ENCODE assay signal across 1 cellular context in genomic region chr17:37676115-37676925, GRCh38.
TF ChIP-seq lines count a peak whose summit lies in the region.

No MANE protein-coding gene starts in this region.

TF ChIP-seq in HepG2, 621 proteins besides CTCF, POLR2A, EP300 and RAD21 (continued from another document and continues in another):
- TF ChIP-seq, protein P1, sequence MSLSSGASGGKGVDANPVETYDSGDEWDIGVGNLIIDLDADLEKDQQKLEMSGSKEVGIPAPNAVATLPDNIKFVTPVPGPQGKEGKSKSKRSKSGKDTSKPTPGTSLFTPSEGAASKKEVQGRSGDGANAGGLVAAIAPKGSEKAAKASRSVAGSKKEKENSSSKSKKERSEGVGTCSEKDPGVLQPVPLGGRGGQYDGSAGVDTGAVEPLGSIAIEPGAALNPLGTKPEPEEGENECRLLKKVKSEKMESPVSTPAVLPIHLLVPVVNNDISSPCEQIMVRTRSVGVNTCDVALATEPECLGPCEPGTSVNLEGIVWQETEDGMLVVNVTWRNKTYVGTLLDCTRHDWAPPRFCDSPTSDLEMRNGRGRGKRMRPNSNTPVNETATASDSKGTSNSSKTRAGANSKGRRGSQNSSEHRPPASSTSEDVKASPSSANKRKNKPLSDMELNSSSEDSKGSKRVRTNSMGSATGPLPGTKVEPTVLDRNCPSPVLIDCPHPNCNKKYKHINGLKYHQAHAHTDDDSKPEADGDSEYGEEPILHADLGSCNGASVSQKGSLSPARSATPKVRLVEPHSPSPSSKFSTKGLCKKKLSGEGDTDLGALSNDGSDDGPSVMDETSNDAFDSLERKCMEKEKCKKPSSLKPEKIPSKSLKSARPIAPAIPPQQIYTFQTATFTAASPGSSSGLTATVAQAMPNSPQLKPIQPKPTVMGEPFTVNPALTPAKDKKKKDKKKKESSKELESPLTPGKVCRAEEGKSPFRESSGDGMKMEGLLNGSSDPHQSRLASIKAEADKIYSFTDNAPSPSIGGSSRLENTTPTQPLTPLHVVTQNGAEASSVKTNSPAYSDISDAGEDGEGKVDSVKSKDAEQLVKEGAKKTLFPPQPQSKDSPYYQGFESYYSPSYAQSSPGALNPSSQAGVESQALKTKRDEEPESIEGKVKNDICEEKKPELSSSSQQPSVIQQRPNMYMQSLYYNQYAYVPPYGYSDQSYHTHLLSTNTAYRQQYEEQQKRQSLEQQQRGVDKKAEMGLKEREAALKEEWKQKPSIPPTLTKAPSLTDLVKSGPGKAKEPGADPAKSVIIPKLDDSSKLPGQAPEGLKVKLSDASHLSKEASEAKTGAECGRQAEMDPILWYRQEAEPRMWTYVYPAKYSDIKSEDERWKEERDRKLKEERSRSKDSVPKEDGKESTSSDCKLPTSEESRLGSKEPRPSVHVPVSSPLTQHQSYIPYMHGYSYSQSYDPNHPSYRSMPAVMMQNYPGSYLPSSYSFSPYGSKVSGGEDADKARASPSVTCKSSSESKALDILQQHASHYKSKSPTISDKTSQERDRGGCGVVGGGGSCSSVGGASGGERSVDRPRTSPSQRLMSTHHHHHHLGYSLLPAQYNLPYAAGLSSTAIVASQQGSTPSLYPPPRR (CRISPR knock-in tag; IDR thresholded peaks at IDR 0.05; ENCODE audit: borderline replicate concordance): no peak
- TF ChIP-seq ZNF781 (CRISPR knock-in tag; IDR thresholded peaks at IDR 0.05; ENCODE audit: borderline replicate concordance, not compliant biosample characterization) (peak; percentile 34), GZF1 (CRISPR knock-in tag; IDR thresholded peaks at IDR 0.05) (no peak), CREB1 (IDR thresholded peaks at IDR 0.05) (no peak), CREB1 (CRISPR knock-in tag; IDR thresholded peaks at IDR 0.05) (peak; percentile 64), ZNF10 (CRISPR knock-in tag; IDR thresholded peaks at IDR 0.05; ENCODE audit: borderline replicate concordance, low read depth) (no peak), CREB3 (CRISPR knock-in tag; IDR thresholded peaks at IDR 0.05) (no peak), MTA1 (CRISPR knock-in tag; IDR thresholded peaks at IDR 0.05; ENCODE audit: borderline replicate concordance) (no peak), KLF6 (CRISPR knock-in tag; IDR thresholded peaks at IDR 0.05) (no peak), TBL1XR1 (IDR thresholded peaks at IDR 0.05; ENCODE audit: borderline replicate concordance, low read length, partially characterized antibody) (peak; percentile 46), FOXJ3 (CRISPR knock-in tag; IDR thresholded peaks at IDR 0.05; ENCODE audit: borderline replicate concordance) (peak; percentile 81), DBP (CRISPR knock-in tag; IDR thresholded peaks at IDR 0.05; ENCODE audit: not compliant biosample characterization) (no peak), CCAR2 (optimal IDR thresholded peaks at IDR 0.05; ENCODE audit: low read depth, low read length) (no peak), THAP8 (CRISPR knock-in tag; IDR thresholded peaks at IDR 0.05; ENCODE audit: borderline replicate concordance) (no peak), ZNF564 (CRISPR knock-in tag; IDR thresholded peaks at IDR 0.05) (no peak), SUZ12 (IDR thresholded peaks at IDR 0.05; ENCODE audit: low read depth, low read length) (no peak), MXI1 (IDR thresholded peaks at IDR 0.05; ENCODE audit: borderline replicate concordance, low read depth, low read length) (peak; percentile 53; the same call in 1 of the 3 replicates), IRF2 (CRISPR knock-in tag; IDR thresholded peaks at IDR 0.05) (0 out of 2 replicates have a peak, but pooled peaks have one; percentile 50), ZNF773 (CRISPR knock-in tag; IDR thresholded peaks at IDR 0.05; ENCODE audit: borderline replicate concordance) (no peak), ATF1 (CRISPR knock-in tag; IDR thresholded peaks at IDR 0.05) (peak; percentile 39; the same call in 1 of the 2 replicates), CBX2 (IDR thresholded peaks at IDR 0.05; ENCODE audit: low read depth, low read length) (no peak), CBX2 (CRISPR knock-in tag; IDR thresholded peaks at IDR 0.05; ENCODE audit: low read depth) (no peak), ZFP90 (CRISPR knock-in tag; IDR thresholded peaks at IDR 0.05; ENCODE audit: borderline replicate concordance) (no peak; the same call in 1 of the 2 replicates), TFDP1 (CRISPR knock-in tag; IDR thresholded peaks at IDR 0.05; ENCODE audit: borderline replicate concordance) (no peak), STAG1 (CRISPR knock-in tag; IDR thresholded peaks at IDR 0.05) (no peak), ZSCAN21 (CRISPR knock-in tag; IDR thresholded peaks at IDR 0.05; ENCODE audit: borderline replicate concordance) (no peak; the same call in 1 of the 2 replicates), KLF13 (CRISPR knock-in tag; IDR thresholded peaks at IDR 0.05) (no peak), ZNF724P (CRISPR knock-in tag; IDR thresholded peaks at IDR 0.05; ENCODE audit: borderline replicate concordance) (no peak), ZNF761 (CRISPR knock-in tag; conservative IDR thresholded peaks at IDR 0.05) (0 out of 2 replicates have a peak, but pooled peaks have one; percentile 3), NR2F6 (IDR thresholded peaks at IDR 0.05) (peak; percentile 88), NR2F6 (CRISPR knock-in tag; IDR thresholded peaks at IDR 0.05) (peak; percentile 90), SAP130 (CRISPR knock-in tag; IDR thresholded peaks at IDR 0.05; ENCODE audit: low read depth) (peak; percentile 53), KLF12 (CRISPR knock-in tag; IDR thresholded peaks at IDR 0.05; ENCODE audit: borderline replicate concordance) (no peak), ARHGAP35 (CRISPR knock-in tag; IDR thresholded peaks at IDR 0.05; ENCODE audit: borderline replicate concordance) (no peak), ZNF749 (CRISPR knock-in tag; IDR thresholded peaks at IDR 0.05; ENCODE audit: borderline replicate concordance) (no peak), ZNF496 (CRISPR knock-in tag; IDR thresholded peaks at IDR 0.05; ENCODE audit: insufficient replicate concordance) (no peak), MXD1 (CRISPR knock-in tag; IDR thresholded peaks at IDR 0.05) (no peak)
- TF ChIP-seq, protein P2, sequence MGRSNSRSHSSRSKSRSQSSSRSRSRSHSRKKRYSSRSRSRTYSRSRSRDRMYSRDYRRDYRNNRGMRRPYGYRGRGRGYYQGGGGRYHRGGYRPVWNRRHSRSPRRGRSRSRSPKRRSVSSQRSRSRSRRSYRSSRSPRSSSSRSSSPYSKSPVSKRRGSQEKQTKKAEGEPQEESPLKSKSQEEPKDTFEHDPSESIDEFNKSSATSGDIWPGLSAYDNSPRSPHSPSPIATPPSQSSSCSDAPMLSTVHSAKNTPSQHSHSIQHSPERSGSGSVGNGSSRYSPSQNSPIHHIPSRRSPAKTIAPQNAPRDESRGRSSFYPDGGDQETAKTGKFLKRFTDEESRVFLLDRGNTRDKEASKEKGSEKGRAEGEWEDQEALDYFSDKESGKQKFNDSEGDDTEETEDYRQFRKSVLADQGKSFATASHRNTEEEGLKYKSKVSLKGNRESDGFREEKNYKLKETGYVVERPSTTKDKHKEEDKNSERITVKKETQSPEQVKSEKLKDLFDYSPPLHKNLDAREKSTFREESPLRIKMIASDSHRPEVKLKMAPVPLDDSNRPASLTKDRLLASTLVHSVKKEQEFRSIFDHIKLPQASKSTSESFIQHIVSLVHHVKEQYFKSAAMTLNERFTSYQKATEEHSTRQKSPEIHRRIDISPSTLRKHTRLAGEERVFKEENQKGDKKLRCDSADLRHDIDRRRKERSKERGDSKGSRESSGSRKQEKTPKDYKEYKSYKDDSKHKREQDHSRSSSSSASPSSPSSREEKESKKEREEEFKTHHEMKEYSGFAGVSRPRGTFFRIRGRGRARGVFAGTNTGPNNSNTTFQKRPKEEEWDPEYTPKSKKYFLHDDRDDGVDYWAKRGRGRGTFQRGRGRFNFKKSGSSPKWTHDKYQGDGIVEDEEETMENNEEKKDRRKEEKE (IDR thresholded peaks at IDR 0.05): no peak
- TF ChIP-seq, protein P3, sequence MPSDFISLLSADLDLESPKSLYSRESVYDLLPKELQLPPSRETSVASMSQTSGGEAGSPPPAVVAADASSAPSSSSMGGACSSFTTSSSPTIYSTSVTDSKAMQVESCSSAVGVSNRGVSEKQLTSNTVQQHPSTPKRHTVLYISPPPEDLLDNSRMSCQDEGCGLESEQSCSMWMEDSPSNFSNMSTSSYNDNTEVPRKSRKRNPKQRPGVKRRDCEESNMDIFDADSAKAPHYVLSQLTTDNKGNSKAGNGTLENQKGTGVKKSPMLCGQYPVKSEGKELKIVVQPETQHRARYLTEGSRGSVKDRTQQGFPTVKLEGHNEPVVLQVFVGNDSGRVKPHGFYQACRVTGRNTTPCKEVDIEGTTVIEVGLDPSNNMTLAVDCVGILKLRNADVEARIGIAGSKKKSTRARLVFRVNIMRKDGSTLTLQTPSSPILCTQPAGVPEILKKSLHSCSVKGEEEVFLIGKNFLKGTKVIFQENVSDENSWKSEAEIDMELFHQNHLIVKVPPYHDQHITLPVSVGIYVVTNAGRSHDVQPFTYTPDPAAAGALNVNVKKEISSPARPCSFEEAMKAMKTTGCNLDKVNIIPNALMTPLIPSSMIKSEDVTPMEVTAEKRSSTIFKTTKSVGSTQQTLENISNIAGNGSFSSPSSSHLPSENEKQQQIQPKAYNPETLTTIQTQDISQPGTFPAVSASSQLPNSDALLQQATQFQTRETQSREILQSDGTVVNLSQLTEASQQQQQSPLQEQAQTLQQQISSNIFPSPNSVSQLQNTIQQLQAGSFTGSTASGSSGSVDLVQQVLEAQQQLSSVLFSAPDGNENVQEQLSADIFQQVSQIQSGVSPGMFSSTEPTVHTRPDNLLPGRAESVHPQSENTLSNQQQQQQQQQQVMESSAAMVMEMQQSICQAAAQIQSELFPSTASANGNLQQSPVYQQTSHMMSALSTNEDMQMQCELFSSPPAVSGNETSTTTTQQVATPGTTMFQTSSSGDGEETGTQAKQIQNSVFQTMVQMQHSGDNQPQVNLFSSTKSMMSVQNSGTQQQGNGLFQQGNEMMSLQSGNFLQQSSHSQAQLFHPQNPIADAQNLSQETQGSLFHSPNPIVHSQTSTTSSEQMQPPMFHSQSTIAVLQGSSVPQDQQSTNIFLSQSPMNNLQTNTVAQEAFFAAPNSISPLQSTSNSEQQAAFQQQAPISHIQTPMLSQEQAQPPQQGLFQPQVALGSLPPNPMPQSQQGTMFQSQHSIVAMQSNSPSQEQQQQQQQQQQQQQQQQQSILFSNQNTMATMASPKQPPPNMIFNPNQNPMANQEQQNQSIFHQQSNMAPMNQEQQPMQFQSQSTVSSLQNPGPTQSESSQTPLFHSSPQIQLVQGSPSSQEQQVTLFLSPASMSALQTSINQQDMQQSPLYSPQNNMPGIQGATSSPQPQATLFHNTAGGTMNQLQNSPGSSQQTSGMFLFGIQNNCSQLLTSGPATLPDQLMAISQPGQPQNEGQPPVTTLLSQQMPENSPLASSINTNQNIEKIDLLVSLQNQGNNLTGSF (CRISPR knock-in tag; IDR thresholded peaks at IDR 0.05): no peak
- TF ChIP-seq, protein P4, sequence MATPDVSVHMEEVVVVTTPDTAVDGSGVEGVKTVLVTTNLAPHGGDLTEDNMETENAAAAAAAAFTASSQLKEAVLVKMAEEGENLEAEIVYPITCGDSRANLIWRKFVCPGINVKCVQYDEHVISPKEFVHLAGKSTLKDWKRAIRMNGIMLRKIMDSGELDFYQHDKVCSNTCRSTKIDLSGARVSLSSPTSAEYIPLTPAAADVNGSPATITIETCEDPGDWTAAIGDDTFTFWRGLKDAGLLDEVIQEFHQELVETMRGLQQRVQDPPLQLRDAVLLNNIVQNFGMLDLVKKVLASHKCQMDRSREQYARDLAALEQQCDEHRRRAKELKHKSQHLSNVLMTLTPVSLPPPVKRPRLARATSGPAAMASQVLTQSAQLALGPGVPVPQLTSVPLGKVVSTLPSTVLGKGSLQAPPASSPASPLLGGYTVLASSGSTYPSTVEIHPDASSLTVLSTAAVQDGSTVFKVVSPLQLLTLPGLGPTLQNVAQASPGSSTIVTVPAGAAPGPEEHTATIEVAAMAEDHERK (CRISPR knock-in tag; IDR thresholded peaks at IDR 0.05; ENCODE audit: low read depth): no peak
- TF ChIP-seq, protein P5, sequence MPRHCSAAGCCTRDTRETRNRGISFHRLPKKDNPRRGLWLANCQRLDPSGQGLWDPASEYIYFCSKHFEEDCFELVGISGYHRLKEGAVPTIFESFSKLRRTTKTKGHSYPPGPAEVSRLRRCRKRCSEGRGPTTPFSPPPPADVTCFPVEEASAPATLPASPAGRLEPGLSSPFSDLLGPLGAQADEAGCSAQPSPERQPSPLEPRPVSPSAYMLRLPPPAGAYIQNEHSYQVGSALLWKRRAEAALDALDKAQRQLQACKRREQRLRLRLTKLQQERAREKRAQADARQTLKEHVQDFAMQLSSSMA (CRISPR knock-in tag; IDR thresholded peaks at IDR 0.05): no peak
